Comparison of ENCODE assay signal across 32 cellular contexts in the genomic region with DNA sequence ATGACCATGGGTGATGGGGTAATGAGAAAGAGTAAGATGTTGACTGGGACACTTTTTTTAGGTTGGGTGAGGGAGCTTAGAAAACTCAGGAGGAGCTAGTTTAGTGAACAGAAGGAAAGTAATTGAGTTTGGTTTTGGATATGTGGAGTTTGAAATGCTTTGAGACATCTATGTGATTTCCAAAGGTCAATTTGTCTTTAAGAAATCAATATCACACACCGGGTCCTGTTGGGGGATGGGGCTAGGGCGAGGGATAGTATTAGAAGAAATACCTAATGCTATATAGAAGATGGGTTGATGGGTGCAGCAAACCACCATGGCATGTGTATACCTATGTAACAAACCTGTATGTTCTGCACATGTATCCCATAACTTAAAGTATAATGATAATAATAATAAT.
"Had no signal": no experiment of that assay in that cellular context is flagged by ENCODE, and none has a peak within 500 bp of the region (broad histone marks: within the 10 kb centered on the region; RNA-seq: fewer than 3 reads in every experiment).

No MANE protein-coding gene starts in this region.

- H3K36me3 ChIP-seq: MG63 had no signal

- H3K9me3 ChIP-seq: MG63 had no signal

- DNase-seq: Karpas-422, Kasumi-1, MG63, MM.1S, MV-4-11, NCI-H1048, NCI-H1092, NCI-H1092 treated with DMSO at 0.1 percent for 48 hours, NCI-H1105, NCI-H1417 treated with DMSO at 0.1 percent for 48 hours, NCI-H1436, NCI-H1436 treated with DMSO at 0.1 percent for 48 hours, NCI-H1694, NCI-H1694 treated with DMSO at 0.1 percent for 48 hours, NCI-H187, NCI-H187 treated with DMSO at 0.1 percent for 48 hours, NCI-H1930, NCI-H2029, NCI-H2029 treated with DMSO at 0.1 percent for 48 hours, NCI-H2081, NCI-H2081 treated with DMSO at 0.1 percent for 48 hours, NCI-H2107, NCI-H2171, NCI-H2171 treated with DMSO at 0.1 percent for 48 hours, NCI-H2227 treated with DMSO at 0.1 percent for 48 hours, NCI-H226, NCI-H345, NCI-H446, NCI-H446 treated with DMSO at 0.1 percent for 48 hours, NCI-H510A, NCI-H510A treated with DMSO at 0.1 percent for 48 hours had no signal

- H3K9ac ChIP-seq: KMS-11 had no signal

- H3K4me3 ChIP-seq: MG63 had no signal

- H3K27me3 ChIP-seq: MG63 had no signal

- H3K27ac ChIP-seq: KMS-11 had no signal

- H3K4me2 ChIP-seq: KMS-11 had no signal
